ENCODE assay signal across 1 cellular context in the genomic region with DNA sequence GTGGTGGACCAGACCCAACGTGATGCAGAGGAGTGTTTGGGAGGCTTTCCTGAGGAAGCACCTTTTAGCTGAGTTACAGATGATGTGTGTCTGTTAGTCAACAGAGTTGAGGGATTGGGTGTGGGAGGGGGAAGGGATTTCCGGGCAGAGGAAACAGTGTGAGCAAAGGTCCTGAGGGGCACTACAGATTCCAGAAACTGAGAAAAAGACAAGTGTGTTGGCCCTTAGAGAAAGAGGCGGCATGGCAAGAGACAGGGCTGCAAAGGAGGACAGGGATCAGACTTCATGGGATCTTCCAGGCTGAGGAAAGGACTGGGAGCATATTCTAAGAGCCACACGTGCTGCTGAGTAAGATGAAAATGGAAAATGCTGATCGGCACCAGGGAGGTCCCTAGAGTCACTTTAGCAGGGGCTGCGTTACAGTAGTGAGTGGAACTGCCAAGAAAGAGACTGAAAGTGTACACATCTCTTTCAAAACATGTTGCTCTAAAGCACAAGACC.
TF ChIP-seq lines count a peak whose summit lies in the region.

No MANE protein-coding gene starts in this region.

TF ChIP-seq in GM23338, 12 proteins besides CTCF, POLR2A, EP300 and RAD21 (continued from another document):
- TF ChIP-seq EZH2 (IDR thresholded peaks at IDR 0.05; ENCODE audit: low read depth, unreplicated experiment) (no peak), STAT1 (IDR thresholded peaks at IDR 0.05; ENCODE audit: unreplicated experiment) (no peak)
